Comparison of ENCODE assay signal across 1 cellular context in the genomic region with DNA sequence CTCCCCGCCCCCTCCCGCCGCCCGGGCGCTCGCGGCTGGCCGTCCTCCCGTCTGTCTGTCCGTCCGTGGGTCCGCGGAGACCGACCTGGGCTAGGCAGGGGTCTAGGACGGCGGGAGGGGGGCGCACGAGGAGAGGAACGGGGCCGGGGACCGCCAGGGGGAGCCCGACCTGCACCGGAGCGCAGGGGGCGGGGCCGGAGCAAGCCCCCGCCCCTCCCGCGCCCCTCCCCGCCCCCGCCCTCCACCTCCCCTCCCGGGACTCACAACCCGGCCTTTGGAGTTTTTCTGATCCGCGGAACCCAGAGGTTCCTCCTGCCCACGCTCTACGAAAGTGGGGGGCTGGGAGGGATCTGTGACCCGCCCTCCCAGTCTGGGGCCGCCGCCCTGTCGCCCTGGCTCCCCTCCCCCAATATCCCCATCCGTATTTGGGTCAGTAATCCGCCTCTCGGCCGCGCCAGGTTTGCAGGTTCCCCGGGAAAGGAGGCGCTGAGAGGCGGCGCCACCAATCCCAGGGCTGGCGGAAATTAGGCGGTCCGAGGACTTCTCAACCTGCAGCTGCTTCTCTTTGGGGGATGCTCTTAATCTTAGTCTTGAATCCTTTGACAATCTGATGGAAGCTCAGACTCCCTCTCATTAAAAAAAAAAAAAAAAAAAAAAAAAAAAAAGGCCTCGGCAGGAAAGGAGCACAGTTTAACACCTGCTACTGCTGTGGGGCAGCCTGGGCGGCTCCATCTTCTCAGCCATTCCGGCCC.
TF ChIP-seq lines count a peak whose summit lies in the region.

No MANE protein-coding gene starts in this region.

TF ChIP-seq in H1, 55 proteins besides CTCF, POLR2A, EP300 and RAD21 (continued from another document):
- TF ChIP-seq RBBP5 (IDR thresholded peaks at IDR 0.05; ENCODE audit: borderline replicate concordance, low read depth, low read length) (no peak), CTBP2 (IDR thresholded peaks at IDR 0.05; ENCODE audit: borderline replicate concordance, insufficient read depth, insufficient read length, low read length) (no peak), SAP30 (IDR thresholded peaks at IDR 0.05; ENCODE audit: insufficient read depth, insufficient replicate concordance, low read length) (no peak), CHD1 (IDR thresholded peaks at IDR 0.05; ENCODE audit: low read depth, low read length) (no peak), SRF (IDR thresholded peaks at IDR 0.05; ENCODE audit: low read depth, low read length) (0 out of 2 replicates have a peak, but pooled peaks have one; percentile 7), SP4 (IDR thresholded peaks at IDR 0.05; ENCODE audit: low read length) (peak; percentile 47; the same call in 1 of the 2 replicates), SP1 (IDR thresholded peaks at IDR 0.05; ENCODE audit: low read depth, low read length) (peak; percentile 92), KDM1A (IDR thresholded peaks at IDR 0.05; ENCODE audit: borderline replicate concordance, low read length) (0 out of 2 replicates have a peak, but pooled peaks have one; percentile 39), YY1 (IDR thresholded peaks at IDR 0.05; ENCODE audit: low read depth, low read length) (no peak), BRCA1 (IDR thresholded peaks at IDR 0.05; ENCODE audit: low read depth, low read length) (no peak), CEBPB (IDR thresholded peaks at IDR 0.05; ENCODE audit: low read depth, low read length) (no peak), BACH1 (IDR thresholded peaks at IDR 0.05; ENCODE audit: low read length) (peak; percentile 64; the same call in 1 of the 2 replicates), GABPA (IDR thresholded peaks at IDR 0.05; ENCODE audit: borderline replicate concordance, insufficient read depth, low read length) (no peak), ASH2L (IDR thresholded peaks at IDR 0.05; ENCODE audit: low read length) (peak; percentile 36), SIRT6 (IDR thresholded peaks at IDR 0.05; ENCODE audit: low read length) (no peak), CBX5 (IDR thresholded peaks at IDR 0.05; ENCODE audit: low read depth, low read length) (no peak), CREB1 (IDR thresholded peaks at IDR 0.05) (peak; percentile 37; the same call in 1 of the 2 replicates), NRF1 (IDR thresholded peaks at IDR 0.05; ENCODE audit: low read depth, low read length) (no peak), MAFK (IDR thresholded peaks at IDR 0.05; ENCODE audit: low read depth, low read length) (no peak), NANOG (IDR thresholded peaks at IDR 0.05; ENCODE audit: insufficient read depth, low read depth, low read length, poor library complexity, severe bottlenecking) (no peak), TEAD4 (IDR thresholded peaks at IDR 0.05; ENCODE audit: low read depth, low read length) (no peak), SP2 (IDR thresholded peaks at IDR 0.05; ENCODE audit: low read length) (no peak), TAF1 (IDR thresholded peaks at IDR 0.05; ENCODE audit: low read depth, low read length) (no peak), CHD2 (IDR thresholded peaks at IDR 0.05; ENCODE audit: low read length) (peak; percentile 57; the same call in 1 of the 2 replicates), SIN3A (conservative IDR thresholded peaks at IDR 0.05 in 1 of 2, IDR thresholded peaks at IDR 0.05 in 1 of 2; ENCODE audit: low read depth in 1 of 2, low read length in 2 of 2) (peak in 1 of 2 experiments; percentile 15; a peak in 1 of 4 replicates), HDAC6 (IDR thresholded peaks at IDR 0.05; ENCODE audit: low read depth, low read length) (no peak), KDM4A (IDR thresholded peaks at IDR 0.05; ENCODE audit: low read depth, low read length, severe bottlenecking) (peak; percentile 38), POLR2AphosphoS5 (IDR thresholded peaks at IDR 0.05; ENCODE audit: low read depth, low read length) (no peak), BCL11A (IDR thresholded peaks at IDR 0.05; ENCODE audit: low read depth in 2 of 2, low read length in 2 of 2) (no peak), RNF2 (IDR thresholded peaks at IDR 0.05; ENCODE audit: borderline replicate concordance, low read depth, low read length, missing control alignments, poor library complexity, severe bottlenecking) (no peak), POU5F1 (IDR thresholded peaks at IDR 0.05; ENCODE audit: low read depth, low read length) (no peak), ZNF274 (IDR thresholded peaks at IDR 0.05; ENCODE audit: borderline replicate concordance, extremely low read depth, low read length) (no peak), USF2 (IDR thresholded peaks at IDR 0.05; ENCODE audit: low read length) (no peak), SUZ12 (IDR thresholded peaks at IDR 0.05; ENCODE audit: low read length) (no peak), MAX (IDR thresholded peaks at IDR 0.05) (peak; percentile 85), EGR1 (IDR thresholded peaks at IDR 0.05; ENCODE audit: borderline replicate concordance, low read depth, low read length) (peak; percentile 77), TAF7 (optimal IDR thresholded peaks at IDR 0.05; ENCODE audit: borderline replicate concordance, low read depth, low read length) (no peak), JUN (IDR thresholded peaks at IDR 0.05; ENCODE audit: low read depth, low read length) (no peak), TCF12 (IDR thresholded peaks at IDR 0.05; ENCODE audit: low read depth, low read length) (peak; percentile 31; the same call in 1 of the 2 replicates), CBX8 (IDR thresholded peaks at IDR 0.05; ENCODE audit: borderline replicate concordance, low read depth, low read length) (no peak), PHF8 (conservative IDR thresholded peaks at IDR 0.05; ENCODE audit: low read depth, low read length) (0 out of 2 replicates have a peak, but pooled peaks have one; percentile 33), KDM5A (IDR thresholded peaks at IDR 0.05; ENCODE audit: low read length) (no peak), SIX5 (IDR thresholded peaks at IDR 0.05; ENCODE audit: low read depth, low read length) (no peak)
- TF ChIP-seq, protein P1, sequence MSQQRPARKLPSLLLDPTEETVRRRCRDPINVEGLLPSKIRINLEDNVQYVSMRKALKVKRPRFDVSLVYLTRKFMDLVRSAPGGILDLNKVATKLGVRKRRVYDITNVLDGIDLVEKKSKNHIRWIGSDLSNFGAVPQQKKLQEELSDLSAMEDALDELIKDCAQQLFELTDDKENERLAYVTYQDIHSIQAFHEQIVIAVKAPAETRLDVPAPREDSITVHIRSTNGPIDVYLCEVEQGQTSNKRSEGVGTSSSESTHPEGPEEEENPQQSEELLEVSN (IDR thresholded peaks at IDR 0.05): peak; percentile 9; the same call in 1 of the 2 replicates
- TF ChIP-seq, protein P2, sequence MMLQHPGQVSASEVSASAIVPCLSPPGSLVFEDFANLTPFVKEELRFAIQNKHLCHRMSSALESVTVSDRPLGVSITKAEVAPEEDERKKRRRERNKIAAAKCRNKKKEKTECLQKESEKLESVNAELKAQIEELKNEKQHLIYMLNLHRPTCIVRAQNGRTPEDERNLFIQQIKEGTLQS (IDR thresholded peaks at IDR 0.05; ENCODE audit: insufficient read depth, low read depth, low read length): no peak
- TF ChIP-seq, protein P3, sequence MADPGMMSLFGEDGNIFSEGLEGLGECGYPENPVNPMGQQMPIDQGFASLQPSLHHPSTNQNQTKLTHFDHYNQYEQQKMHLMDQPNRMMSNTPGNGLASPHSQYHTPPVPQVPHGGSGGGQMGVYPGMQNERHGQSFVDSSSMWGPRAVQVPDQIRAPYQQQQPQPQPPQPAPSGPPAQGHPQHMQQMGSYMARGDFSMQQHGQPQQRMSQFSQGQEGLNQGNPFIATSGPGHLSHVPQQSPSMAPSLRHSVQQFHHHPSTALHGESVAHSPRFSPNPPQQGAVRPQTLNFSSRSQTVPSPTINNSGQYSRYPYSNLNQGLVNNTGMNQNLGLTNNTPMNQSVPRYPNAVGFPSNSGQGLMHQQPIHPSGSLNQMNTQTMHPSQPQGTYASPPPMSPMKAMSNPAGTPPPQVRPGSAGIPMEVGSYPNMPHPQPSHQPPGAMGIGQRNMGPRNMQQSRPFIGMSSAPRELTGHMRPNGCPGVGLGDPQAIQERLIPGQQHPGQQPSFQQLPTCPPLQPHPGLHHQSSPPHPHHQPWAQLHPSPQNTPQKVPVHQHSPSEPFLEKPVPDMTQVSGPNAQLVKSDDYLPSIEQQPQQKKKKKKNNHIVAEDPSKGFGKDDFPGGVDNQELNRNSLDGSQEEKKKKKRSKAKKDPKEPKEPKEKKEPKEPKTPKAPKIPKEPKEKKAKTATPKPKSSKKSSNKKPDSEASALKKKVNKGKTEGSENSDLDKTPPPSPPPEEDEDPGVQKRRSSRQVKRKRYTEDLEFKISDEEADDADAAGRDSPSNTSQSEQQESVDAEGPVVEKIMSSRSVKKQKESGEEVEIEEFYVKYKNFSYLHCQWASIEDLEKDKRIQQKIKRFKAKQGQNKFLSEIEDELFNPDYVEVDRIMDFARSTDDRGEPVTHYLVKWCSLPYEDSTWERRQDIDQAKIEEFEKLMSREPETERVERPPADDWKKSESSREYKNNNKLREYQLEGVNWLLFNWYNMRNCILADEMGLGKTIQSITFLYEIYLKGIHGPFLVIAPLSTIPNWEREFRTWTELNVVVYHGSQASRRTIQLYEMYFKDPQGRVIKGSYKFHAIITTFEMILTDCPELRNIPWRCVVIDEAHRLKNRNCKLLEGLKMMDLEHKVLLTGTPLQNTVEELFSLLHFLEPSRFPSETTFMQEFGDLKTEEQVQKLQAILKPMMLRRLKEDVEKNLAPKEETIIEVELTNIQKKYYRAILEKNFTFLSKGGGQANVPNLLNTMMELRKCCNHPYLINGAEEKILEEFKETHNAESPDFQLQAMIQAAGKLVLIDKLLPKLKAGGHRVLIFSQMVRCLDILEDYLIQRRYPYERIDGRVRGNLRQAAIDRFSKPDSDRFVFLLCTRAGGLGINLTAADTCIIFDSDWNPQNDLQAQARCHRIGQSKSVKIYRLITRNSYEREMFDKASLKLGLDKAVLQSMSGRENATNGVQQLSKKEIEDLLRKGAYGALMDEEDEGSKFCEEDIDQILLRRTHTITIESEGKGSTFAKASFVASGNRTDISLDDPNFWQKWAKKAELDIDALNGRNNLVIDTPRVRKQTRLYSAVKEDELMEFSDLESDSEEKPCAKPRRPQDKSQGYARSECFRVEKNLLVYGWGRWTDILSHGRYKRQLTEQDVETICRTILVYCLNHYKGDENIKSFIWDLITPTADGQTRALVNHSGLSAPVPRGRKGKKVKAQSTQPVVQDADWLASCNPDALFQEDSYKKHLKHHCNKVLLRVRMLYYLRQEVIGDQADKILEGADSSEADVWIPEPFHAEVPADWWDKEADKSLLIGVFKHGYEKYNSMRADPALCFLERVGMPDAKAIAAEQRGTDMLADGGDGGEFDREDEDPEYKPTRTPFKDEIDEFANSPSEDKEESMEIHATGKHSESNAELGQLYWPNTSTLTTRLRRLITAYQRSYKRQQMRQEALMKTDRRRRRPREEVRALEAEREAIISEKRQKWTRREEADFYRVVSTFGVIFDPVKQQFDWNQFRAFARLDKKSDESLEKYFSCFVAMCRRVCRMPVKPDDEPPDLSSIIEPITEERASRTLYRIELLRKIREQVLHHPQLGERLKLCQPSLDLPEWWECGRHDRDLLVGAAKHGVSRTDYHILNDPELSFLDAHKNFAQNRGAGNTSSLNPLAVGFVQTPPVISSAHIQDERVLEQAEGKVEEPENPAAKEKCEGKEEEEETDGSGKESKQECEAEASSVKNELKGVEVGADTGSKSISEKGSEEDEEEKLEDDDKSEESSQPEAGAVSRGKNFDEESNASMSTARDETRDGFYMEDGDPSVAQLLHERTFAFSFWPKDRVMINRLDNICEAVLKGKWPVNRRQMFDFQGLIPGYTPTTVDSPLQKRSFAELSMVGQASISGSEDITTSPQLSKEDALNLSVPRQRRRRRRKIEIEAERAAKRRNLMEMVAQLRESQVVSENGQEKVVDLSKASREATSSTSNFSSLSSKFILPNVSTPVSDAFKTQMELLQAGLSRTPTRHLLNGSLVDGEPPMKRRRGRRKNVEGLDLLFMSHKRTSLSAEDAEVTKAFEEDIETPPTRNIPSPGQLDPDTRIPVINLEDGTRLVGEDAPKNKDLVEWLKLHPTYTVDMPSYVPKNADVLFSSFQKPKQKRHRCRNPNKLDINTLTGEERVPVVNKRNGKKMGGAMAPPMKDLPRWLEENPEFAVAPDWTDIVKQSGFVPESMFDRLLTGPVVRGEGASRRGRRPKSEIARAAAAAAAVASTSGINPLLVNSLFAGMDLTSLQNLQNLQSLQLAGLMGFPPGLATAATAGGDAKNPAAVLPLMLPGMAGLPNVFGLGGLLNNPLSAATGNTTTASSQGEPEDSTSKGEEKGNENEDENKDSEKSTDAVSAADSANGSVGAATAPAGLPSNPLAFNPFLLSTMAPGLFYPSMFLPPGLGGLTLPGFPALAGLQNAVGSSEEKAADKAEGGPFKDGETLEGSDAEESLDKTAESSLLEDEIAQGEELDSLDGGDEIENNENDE (IDR thresholded peaks at IDR 0.05; ENCODE audit: insufficient replicate concordance, low read length): no peak
